28 cellular contexts compared by ENCODE assay signal in the genomic region with DNA sequence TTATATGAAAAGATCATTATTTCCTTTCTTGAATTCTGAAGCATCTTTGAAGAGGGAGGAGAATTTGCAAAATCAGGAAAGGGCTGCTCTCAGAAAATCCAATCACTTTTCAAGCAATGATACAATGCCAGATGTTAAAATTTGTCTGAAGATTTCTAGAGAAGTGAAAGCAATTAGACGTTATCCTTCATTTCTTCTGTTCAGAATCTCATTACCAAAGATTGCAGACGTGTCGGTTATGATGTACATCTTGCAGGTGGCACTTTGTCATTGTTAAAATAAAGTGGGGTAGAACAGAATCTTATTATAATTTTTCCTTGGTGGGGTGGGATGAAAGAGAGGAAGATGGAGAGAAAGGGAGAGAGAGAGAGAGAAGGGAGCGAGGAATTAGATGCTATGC.
"Had no signal": no experiment of that assay in that cellular context is flagged by ENCODE, and none has a peak within 500 bp of the region (broad histone marks: within the 10 kb centered on the region; RNA-seq: fewer than 3 reads in every experiment).

No MANE protein-coding gene starts in this region.

- H3K27ac ChIP-seq: ascending aorta, breast epithelium, VCaP had no signal

- FAIRE-seq: TTC549 had no signal

- H3K4me3 ChIP-seq: ascending aorta, breast epithelium had no signal

- H3K9me3 ChIP-seq: ascending aorta had no signal

- ATAC-seq: activated CD8-positive, alpha-beta memory T cell treated with anti-CD3 and anti-CD28 coated beads, Interleukin-2, amount 10 ng/mL, durations not matched to agents 7 days and 5 days; activated CD8-positive, alpha-beta T cell treated with anti-CD3 and anti-CD28 coated beads, Interleukin-2, amount 10 ng/mL, durations not matched to agents 7 days and 5 days; activated naive CD8-positive, alpha-beta T cell treated with anti-CD3 and anti-CD28 coated beads, Interleukin-2, amount 50 U/mL, for 24 hours had no signal

- DNase-seq: activated B cell treated with CpG ODN at 0.5 μM for 24 hours; activated CD4-positive, alpha-beta memory T cell treated with anti-CD3 and anti-CD28 coated beads for 36 hours; activated CD4-positive, alpha-beta T cell treated with anti-CD3 and anti-CD28 coated beads for 4 hours; activated CD4-positive, alpha-beta T cell treated with anti-CD3 and anti-CD28 coated beads, Interleukin-2, amount 10 ng/mL, durations not matched to agents 24 days and 14 days; activated CD4-positive, alpha-beta T cell treated with anti-CD3 and anti-CD28 coated beads, Interleukin-2, amount 50 U/mL, for 1 hour; activated CD4-positive, alpha-beta T cell treated with anti-CD3 and anti-CD28 coated beads, Interleukin-2, amount 50 U/mL, for 4 hours; activated CD4-positive, CD25-positive, alpha-beta regulatory T cell treated with anti-CD3 and anti-CD28 coated beads, Interleukin-2, amount 50 U/mL, for 72 hours; activated CD8-positive, alpha-beta memory T cell treated with anti-CD3 and anti-CD28 coated beads for 24 hours; activated CD8-positive, alpha-beta memory T cell treated with anti-CD3 and anti-CD28 coated beads, Interleukin-2, amount 10 ng/mL, durations not matched to agents 7 days and 5 days; activated CD8-positive, alpha-beta memory T cell treated with anti-CD3 and anti-CD28 coated beads, Interleukin-2, amount 50 U/mL, for 48 hours; activated CD8-positive, alpha-beta T cell treated with anti-CD3 and anti-CD28 coated beads, Interleukin-2, amount 10 ng/mL, durations not matched to agents 7 days and 5 days; activated effector memory CD4-positive, alpha-beta T cell treated with Interleukin-2 at 50 U/mL for 16 hours; activated gamma-delta T cell; activated naive CD4-positive, alpha-beta T cell treated with anti-CD3 and anti-CD28 coated beads, Interleukin-2, amount 10 ng/mL, durations not matched to agents 7 days and 5 days; activated naive CD4-positive, alpha-beta T cell treated with Interleukin-2 at 50 U/mL for 16 hours; activated naive CD8-positive, alpha-beta T cell treated with anti-CD3 and anti-CD28 coated beads, Interleukin-2, amount 10 ng/mL, durations not matched to agents 7 days and 5 days; activated naive CD8-positive, alpha-beta T cell treated with anti-CD3 and anti-CD28 coated beads, Interleukin-2, amount 50 U/mL, for 24 hours; activated T-cell treated with anti-CD3 and anti-CD28 coated beads, Interleukin-2, amount 50 U/mL, for 24 hours; activated T-cell treated with anti-CD3 and anti-CD28 coated beads, Interleukin-2, amount 50 U/mL, for 48 hours; amygdala; anterior cingulate cortex; central memory CD4-positive, alpha-beta T cell; T-helper 2 cell; T-helper 9 cell had no signal

- H3K36me3 ChIP-seq: ascending aorta, breast epithelium had no signal

- H3K4me1 ChIP-seq: ascending aorta, breast epithelium had no signal

- H3K27me3 ChIP-seq: ascending aorta, breast epithelium had no signal
